ENCODE assay signal across 1 cellular context in genomic region chr4:87032884-87033533, GRCh38.
TF ChIP-seq lines count a peak whose summit lies in the region.

No MANE protein-coding gene starts in this region.

TF ChIP-seq in H1, 55 proteins besides CTCF, POLR2A, EP300 and RAD21:
- TF ChIP-seq CHD7 (IDR thresholded peaks at IDR 0.05; ENCODE audit: insufficient replicate concordance, low read length), result no peak
- no peak for TF ChIP-seq CEBPB (IDR thresholded peaks at IDR 0.05; ENCODE audit: low read depth, low read length)
